ENCODE assay signal across 8 cellular contexts in genomic region chr3:189233225-189233858, GRCh38.
DNase-seq lines count a peak whose midpoint lies in the region; ATAC-seq, FAIRE-seq and TF ChIP-seq lines count a peak whose summit lies in the region.

No MANE protein-coding gene starts in this region.

- peaks cover 2% of the 10 kb centered on the region for H3K36me3 Mint-ChIP-seq in activated T-helper 1 cell treated with anti-CD3 and anti-CD28 coated beads, Interleukin-12 subunit alpha, Interleukin-12 subunit beta, Interleukin-2, Interleukin-4 antibody, amounts not matched to agents 30 ng/mL and 10 ng/mL and 1 ng/mL, durations not matched to agents 14 hours and 24 hours and 36 hours (ENCODE audit: low read depth)

- H3K9me3 ChIP-seq in parathyroid adenoma (ENCODE audit: control insufficient read depth, low read length) = no peaks in the 10 kb centered on the region

- H3K4me1 Mint-ChIP-seq in activated T-helper 1 cell treated with anti-CD3 and anti-CD28 coated beads, Interleukin-12 subunit alpha, Interleukin-12 subunit beta, Interleukin-2, Interleukin-4 antibody, amounts not matched to agents 30 ng/mL and 10 ng/mL and 1 ng/mL, durations not matched to agents 14 hours and 24 hours and 36 hours (ENCODE audit: low read depth) = peaks cover 24% of the 10 kb centered on the region

- H3K27me3 Mint-ChIP-seq in activated T-helper 1 cell treated with anti-CD3 and anti-CD28 coated beads, Interleukin-12 subunit alpha, Interleukin-12 subunit beta, Interleukin-2, Interleukin-4 antibody, amounts not matched to agents 30 ng/mL and 10 ng/mL and 1 ng/mL, durations not matched to agents 14 hours and 24 hours and 36 hours (ENCODE audit: insufficient read depth) = peaks cover 12% of the 10 kb centered on the region

- no peak overlapping the region for H2AFZ ChIP-seq in parathyroid adenoma

- intact Hi-C loops in activated T-helper 1 cell treated with anti-CD3 and anti-CD28 coated beads, Interleukin-12 subunit alpha, Interleukin-12 subunit beta, Interleukin-2, Interleukin-4 antibody, amounts not matched to agents 30 ng/mL and 10 ng/mL and 1 ng/mL, durations not matched to agents 14 hours and 24 hours and 36 hours (cut with micrococcal nuclease) = loop anchor here (10.0 kb wide), 2 partner anchors 509 to 1499 kb away; no protein-coding TSS in a partner anchor

- ATAC-seq in GM21381 (IDR thresholded peaks at IDR 0.05; ENCODE audit: unreplicated experiment) = no peak

- no peak overlapping the region for H3K4me3 Mint-ChIP-seq in activated T-helper 1 cell treated with anti-CD3 and anti-CD28 coated beads, Interleukin-12 subunit alpha, Interleukin-12 subunit beta, Interleukin-2, Interleukin-4 antibody, amounts not matched to agents 30 ng/mL and 10 ng/mL and 1 ng/mL, durations not matched to agents 14 hours and 24 hours and 36 hours

- H3K79me2 ChIP-seq in parathyroid adenoma = no peaks in the 10 kb centered on the region

- H3K27ac Mint-ChIP-seq in activated T-helper 1 cell treated with anti-CD3 and anti-CD28 coated beads, Interleukin-12 subunit alpha, Interleukin-12 subunit beta, Interleukin-2, Interleukin-4 antibody, amounts not matched to agents 30 ng/mL and 10 ng/mL and 1 ng/mL, durations not matched to agents 14 hours and 24 hours and 36 hours = no peak overlapping the region

- no peaks in the 10 kb centered on the region for H3K4me1 ChIP-seq in parathyroid adenoma

- no peak overlapping the region for H3K4me2 ChIP-seq in parathyroid adenoma (ENCODE audit: low read length)

- H3K9ac ChIP-seq in parathyroid adenoma = no peak overlapping the region

- no peak overlapping the region for H3K27ac ChIP-seq in VCaP
- H3K27ac ChIP-seq in parathyroid adenoma = no peak overlapping the region

- no peak for FAIRE-seq in frontal cortex (lab: Jason Lieb, UNC)

- H3K27me3 ChIP-seq in parathyroid adenoma (ENCODE audit: control insufficient read depth, insufficient read depth, low read length) = no peaks in the 10 kb centered on the region

- TF ChIP-seq CTCF in VCaP (conservative IDR thresholded peaks at IDR 0.05) = peak; percentile 87
- peak; percentile 16 for TF ChIP-seq CTCF in parathyroid adenoma (IDR thresholded peaks at IDR 0.05)

- peak; percentile 4 to 28 (median 18) for DNase-seq in stimulated activated CD4-positive, alpha-beta T cell treated with anti-CD3 and anti-CD28 coated beads, Interleukin-12 subunit alpha, Interleukin-12 subunit beta, amount 100 ng/mL, for 48 hours (ENCODE audit: low read depth in 2 of 3, low spot score in 1 of 3)
- DNase-seq in stimulated activated CD4-positive, alpha-beta T cell treated with anti-CD3 and anti-CD28 coated beads, Interleukin-4, amount 100 ng/mL, for 1 hour = no peak
- DNase-seq in NCI-H2081 (lab: John Stamatoyannopoulos, UW) = peak; percentile 73 to 77
- DNase-seq in frontal cortex (ENCODE audit: low spot score in 2 of 2) = peak; percentile 9 to 40
- no peak for DNase-seq in activated T-helper 1 cell treated with anti-CD3 and anti-CD28 coated beads, Interleukin-12 subunit alpha, Interleukin-12 subunit beta, Interleukin-2, Interleukin-4 antibody, amounts not matched to agents 30 ng/mL and 10 ng/mL and 1 ng/mL, durations not matched to agents 14 hours and 24 hours and 36 hours (ENCODE audit: low spot score)

- H3K9me3 Mint-ChIP-seq in activated T-helper 1 cell treated with anti-CD3 and anti-CD28 coated beads, Interleukin-12 subunit alpha, Interleukin-12 subunit beta, Interleukin-2, Interleukin-4 antibody, amounts not matched to agents 30 ng/mL and 10 ng/mL and 1 ng/mL, durations not matched to agents 14 hours and 24 hours and 36 hours = peaks cover 1% of the 10 kb centered on the region

- no peaks in the 10 kb centered on the region for H3K36me3 ChIP-seq in parathyroid adenoma (ENCODE audit: control insufficient read depth, insufficient read depth, low read length)

- H3K4me3 ChIP-seq in parathyroid adenoma (ENCODE audit: low read depth, low read length) = no peak overlapping the region

Comparison
In these comparisons a context has a peak if more than half of its experiments do, and no peak if none do; other contexts are left out.
1. DNase-seq: peak in stimulated activated CD4-positive, alpha-beta T cell treated with anti-CD3 and anti-CD28 coated beads, Interleukin-12 subunit alpha, Interleukin-12 subunit beta, amount 100 ng/mL, for 48 hours (3 of 3), NCI-H2081 (2 of 2) and frontal cortex (2 of 2); none in stimulated activated CD4-positive, alpha-beta T cell treated with anti-CD3 and anti-CD28 coated beads, Interleukin-4, amount 100 ng/mL, for 1 hour (single experiment) and activated T-helper 1 cell treated with anti-CD3 and anti-CD28 coated beads, Interleukin-12 subunit alpha, Interleukin-12 subunit beta, Interleukin-2, Interleukin-4 antibody, amounts not matched to agents 30 ng/mL and 10 ng/mL and 1 ng/mL, durations not matched to agents 14 hours and 24 hours and 36 hours (single experiment).